ENCODE assay signal across 9 cellular contexts in the genomic region with DNA sequence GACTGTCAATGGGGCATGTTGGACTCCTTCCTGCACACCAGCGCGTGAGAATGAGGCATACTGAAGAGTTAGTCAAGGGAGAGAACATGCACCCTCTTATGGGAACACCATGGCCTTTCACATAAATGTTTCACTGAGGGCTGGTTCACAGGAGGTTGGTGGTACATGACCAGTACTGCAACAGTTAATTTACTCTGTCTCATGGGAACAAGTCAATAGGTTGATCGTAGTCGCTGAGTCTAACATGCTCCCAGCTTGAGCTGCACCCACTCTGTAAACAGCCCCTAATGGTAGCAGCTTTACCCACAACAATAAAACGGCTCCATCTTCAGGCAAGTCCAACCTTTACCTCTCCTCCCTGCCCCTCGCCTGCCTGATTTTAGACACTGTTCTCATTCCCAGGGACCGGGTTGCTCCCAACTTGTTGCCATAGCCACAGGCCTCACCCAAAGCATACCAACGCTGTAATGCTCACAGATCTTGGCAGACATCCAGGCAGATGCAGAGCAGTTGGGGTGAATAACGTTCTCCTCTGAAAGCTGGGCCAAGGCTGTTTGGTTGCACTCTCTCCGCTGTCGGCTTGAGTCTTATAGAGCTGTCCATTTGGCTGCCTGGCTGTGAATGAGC.
DNase-seq lines count a peak whose midpoint lies in the region; ATAC-seq and TF ChIP-seq lines count a peak whose summit lies in the region.
"Had no signal": no experiment of that assay in that cellular context is flagged by ENCODE, and none has a peak within 500 bp of the region (broad histone marks: within the 10 kb centered on the region; RNA-seq: fewer than 3 reads in every experiment).

No MANE protein-coding gene starts in this region.

- peaks cover 40 to 46% of the 10 kb centered on the region in 2 experiments for H3K4me1 Mint-ChIP-seq in H9

- H3K27ac ChIP-seq in H9 (ENCODE audit: insufficient read length, low read depth, low read length) (no peak overlapping the region), uterus (peak overlapping the region; percentile 21 to 49)

- no peak overlapping the region for H3K9ac ChIP-seq in H9 (ENCODE audit: extremely low read depth, insufficient read length, low read length)

- no peak for ATAC-seq in GM21515 (IDR thresholded peaks at IDR 0.05; ENCODE audit: unreplicated experiment)

- H3K79me2 ChIP-seq in H9 (ENCODE audit: insufficient read depth, low read length) = no peaks in the 10 kb centered on the region

- H4K91ac ChIP-seq in H9 (ENCODE audit: insufficient read length, low read depth, low read length) = no peak overlapping the region

- no peak overlapping the region for H3K18ac ChIP-seq in H9 (ENCODE audit: insufficient read length, low read depth, low read length)

- H2BK12ac ChIP-seq in H9 (ENCODE audit: insufficient read length, low read depth, low read length) = no peak overlapping the region

- no peaks in the 10 kb centered on the region for H3K79me1 ChIP-seq in H9 (ENCODE audit: insufficient read depth, low read depth, low read length, poor library complexity, severe bottlenecking)

- no peak overlapping the region for H3T11ph ChIP-seq in H9 (ENCODE audit: low read length)

- no peak overlapping the region for H2BK120ac ChIP-seq in H9 (ENCODE audit: low read depth, low read length, poor library complexity, severe bottlenecking)

- no peaks in the 10 kb centered on the region for H3K9me3 ChIP-seq in H9 (ENCODE audit: control insufficient read depth, low read depth, low read length)
- H3K9me3 ChIP-seq in uterus = no peaks in the 10 kb centered on the region

- no peaks in the 10 kb centered on the region for H4K20me1 ChIP-seq in H9 (ENCODE audit: control insufficient read depth, insufficient read depth, insufficient read length)

- no peak overlapping the region for H2BK20ac ChIP-seq in H9 (ENCODE audit: low read depth, low read length, poor library complexity, severe bottlenecking)

- H4K8ac ChIP-seq in H9 (replicated peaks; ENCODE audit: insufficient read length, low read depth, low read length) = peak overlapping the region; percentile 19

- H3K4me3 Mint-ChIP-seq in H9 = no peak overlapping the region
- H3K4me3 Mint-ChIP-seq: naive B cell had no signal

- no peak overlapping the region for H3K14ac ChIP-seq in H9 (ENCODE audit: insufficient read depth, low read length)

- no peak overlapping the region for H3K27ac Mint-ChIP-seq in H9

- H2BK5ac ChIP-seq in H9 (ENCODE audit: insufficient read length, low read length) = no peak overlapping the region

- no peak overlapping the region for H2BK15ac ChIP-seq in H9 (ENCODE audit: low read depth, low read length)

- no peak overlapping the region for H4K5ac ChIP-seq in H9 (ENCODE audit: insufficient read length, low read depth, low read length)

- no peaks in the 10 kb centered on the region for H3K36me3 Mint-ChIP-seq in H9 (ENCODE audit: insufficient read depth in 1 of 3, low read depth in 3 of 3)
- H3K36me3 Mint-ChIP-seq: naive B cell had no signal

- H3K4ac ChIP-seq in H9 (ENCODE audit: low read depth, low read length) = no peak overlapping the region

- in situ Hi-C loops in GM13977 (cut with MboI; ENCODE audit: low pct_unique_long_range_greater_than_20kb, low sequenced_read_pairs, unreplicated experiment) = loop anchor here (25.0 kb wide), 2 partner anchors 537 to 912 kb away; no protein-coding TSS in a partner anchor

- no peaks in the 10 kb centered on the region for H3K23me2 ChIP-seq in H9 (ENCODE audit: insufficient read length, low read depth, low read length, poor library complexity, severe bottlenecking)

- WGBS in H9 (ENCODE audit: extremely low coverage, insufficient read length, low lambda C conversion rate) = no CpG with 5 or more reads among the region's 11 CpGs

- no peak overlapping the region for H3K4me2 ChIP-seq in H9 (ENCODE audit: insufficient read depth, insufficient read length, low read length)

- 0 out of 2 replicates have a peak, but pooled peaks cover 2% of the 10 kb centered on the region for H3K27me3 ChIP-seq in H9 (ENCODE audit: insufficient read depth, low read length)
- H3K27me3 ChIP-seq in uterus = no peaks in the 10 kb centered on the region

- H3K23ac ChIP-seq in H9 (ENCODE audit: insufficient read length, low read depth, low read length) = no peak overlapping the region

- no peak overlapping the region for H2AK5ac ChIP-seq in H9 (ENCODE audit: insufficient read length, low read length)

- no peak overlapping the region for H2AFZ ChIP-seq in H9 (ENCODE audit: low read length)

- no peak overlapping the region for H3K4me3 ChIP-seq in uterus

- intact Hi-C loops in uterus (cut with DNase I; ENCODE audit: low total_unique reads) = no loop called here

- peaks cover 4% of the 10 kb centered on the region for H3K27me3 Mint-ChIP-seq in H9 (ENCODE audit: low read depth)

- DNase-seq in H9 (peak; percentile 52), NCI-H345 (lab: John Stamatoyannopoulos, UW) (peak; percentile 80), dedifferentiated amniotic fluid mesenchymal stem cell (ENCODE audit: extremely low spot score) (peak; percentile 90), medulla oblongata (ENCODE audit: extremely low spot score) (peak; percentile 68), uterus (peak; percentile 74 to 83), GM13977 (ENCODE audit: low spot score) (no peak)
- DNase-seq in activated T-cell treated with anti-CD3 and anti-CD28 coated beads, Interleukin-2, amount 50 U/mL, for 48 hours = no peak
- DNase-seq: naive B cell had no signal

- H3K9me3 Mint-ChIP-seq in H9 = no peaks in the 10 kb centered on the region
- H3K9me3 Mint-ChIP-seq: naive B cell had no signal

- no peaks in the 10 kb centered on the region for H3K36me3 ChIP-seq in uterus

- peak; percentile 31; the same call in 2 of the 3 replicates for TF ChIP-seq CTCF in H9 (conservative IDR thresholded peaks at IDR 0.05)
- no peak for TF ChIP-seq CTCF in uterus (IDR thresholded peaks at IDR 0.05)
- TF ChIP-seq CTCF in GM13977 (IDR thresholded peaks at IDR 0.05; ENCODE audit: extremely low read depth, insufficient read depth, missing control alignments) = no peak

- no peak overlapping the region for H3K56ac ChIP-seq in H9 (ENCODE audit: insufficient read length, low read depth, low read length)

- peaks cover 9% of the 10 kb centered on the region; the same call in 1 of the 2 replicates for H3K4me1 ChIP-seq in H9 (ENCODE audit: insufficient read depth, low read length)
- peaks cover 0 to 7% of the 10 kb centered on the region in 2 donors for H3K4me1 ChIP-seq in uterus

- no peak for TF ChIP-seq POLR2A in uterus (IDR thresholded peaks at IDR 0.05)

Comparison
In these comparisons a context has a peak if more than half of its experiments do, and no peak if none do; other contexts are left out.
1. DNase-seq: peak in H9 (single experiment), NCI-H345 (single experiment), dedifferentiated amniotic fluid mesenchymal stem cell (single experiment), medulla oblongata (single experiment) and uterus (2 of 2); none in activated T-cell treated with anti-CD3 and anti-CD28 coated beads, Interleukin-2, amount 50 U/mL, for 48 hours (0 of 2) and GM13977 (single experiment).